In the genomic region with DNA sequence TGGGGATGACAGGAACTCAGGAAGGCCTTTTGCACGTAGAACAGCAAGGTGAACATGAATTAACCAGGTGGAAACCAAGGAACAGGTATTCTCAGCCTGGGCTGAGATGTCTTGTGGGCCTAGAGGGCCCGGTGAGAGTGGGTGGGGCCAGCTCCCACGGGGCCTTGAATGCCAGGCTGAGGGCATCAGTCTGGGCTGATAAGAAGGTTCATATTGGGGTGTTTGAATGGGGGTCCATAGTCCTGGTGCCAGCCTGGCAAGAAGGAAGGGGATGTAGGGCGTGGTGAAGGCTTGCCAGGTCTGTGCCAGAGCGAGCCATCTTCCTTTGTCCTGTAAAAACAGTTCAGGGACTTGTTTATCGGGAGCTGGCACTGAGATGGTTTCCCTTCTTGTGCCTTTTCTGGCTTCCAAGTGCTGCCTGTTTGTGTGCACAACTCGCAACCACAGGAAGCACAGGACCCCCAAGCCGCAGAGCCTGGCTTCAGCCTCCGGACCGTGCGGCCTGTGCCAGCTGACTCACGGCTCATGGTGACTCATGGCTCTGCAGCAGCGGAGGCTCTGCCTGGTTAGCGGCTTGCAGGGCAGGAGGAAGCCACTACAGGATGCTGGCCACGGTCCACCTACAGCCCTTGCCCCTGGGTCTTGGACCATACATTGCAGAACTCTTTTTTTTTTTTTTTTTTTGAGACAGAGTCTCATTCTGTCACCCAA, we compare ENCODE assay signal across 1 cellular context.
TF ChIP-seq lines count a peak whose summit lies in the region.

No MANE protein-coding gene starts in this region.

TF ChIP-seq in H1, 55 proteins besides CTCF, POLR2A, EP300 and RAD21:
- TF ChIP-seq TAF1 (IDR thresholded peaks at IDR 0.05; ENCODE audit: low read depth, low read length) = no peak
- TF ChIP-seq, protein P1, sequence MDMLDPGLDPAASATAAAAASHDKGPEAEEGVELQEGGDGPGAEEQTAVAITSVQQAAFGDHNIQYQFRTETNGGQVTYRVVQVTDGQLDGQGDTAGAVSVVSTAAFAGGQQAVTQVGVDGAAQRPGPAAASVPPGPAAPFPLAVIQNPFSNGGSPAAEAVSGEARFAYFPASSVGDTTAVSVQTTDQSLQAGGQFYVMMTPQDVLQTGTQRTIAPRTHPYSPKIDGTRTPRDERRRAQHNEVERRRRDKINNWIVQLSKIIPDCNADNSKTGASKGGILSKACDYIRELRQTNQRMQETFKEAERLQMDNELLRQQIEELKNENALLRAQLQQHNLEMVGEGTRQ (IDR thresholded peaks at IDR 0.05; ENCODE audit: low read length) = no peak
TF ChIP-seq in H1: peak in this region for 0.
